In the genomic region with DNA sequence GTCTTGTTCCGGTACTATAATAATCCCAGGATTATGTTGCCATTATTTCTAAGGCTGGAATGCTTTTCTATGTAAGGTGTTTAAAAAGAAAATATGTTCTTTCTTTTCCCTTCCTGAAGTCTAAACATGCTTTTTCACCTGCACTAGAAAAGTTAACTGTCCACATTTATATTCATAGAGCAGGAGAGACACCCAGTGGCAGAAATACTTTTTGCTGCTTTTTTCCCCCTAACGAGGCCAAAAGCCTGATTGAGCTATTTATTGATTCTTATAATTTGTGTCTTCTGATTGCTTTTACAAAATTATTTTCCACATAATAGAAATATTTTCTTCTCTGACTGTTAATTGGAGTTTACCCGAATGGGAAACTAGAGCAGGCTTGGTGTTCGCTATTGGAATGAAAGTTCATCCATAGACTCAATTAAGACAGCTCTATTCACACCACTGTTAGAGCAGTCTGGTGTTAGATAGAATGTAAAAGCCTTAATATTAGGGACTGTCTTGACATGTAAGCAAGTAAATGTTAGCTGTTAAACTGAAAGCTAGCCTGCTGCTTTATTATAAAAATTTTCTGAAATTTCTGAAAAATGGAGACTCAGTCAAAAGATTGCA, we compare ENCODE assay signal across 8 cellular contexts. TPM values are rescaled to one million over a fixed set of nuclear protein-coding genes. Genes with fewer than 3 reads are reported as not detected.
A peak's percentile ranks its signal among the peaks of the same experiment; 100 is the strongest.
DNase-seq lines count a peak whose midpoint lies in the region; ATAC-seq and TF ChIP-seq lines count a peak whose summit lies in the region.

No MANE protein-coding gene starts in this region.

- TF ChIP-seq CTCF in mammary epithelial cell (conservative IDR thresholded peaks at IDR 0.05 in 1 of 2, IDR thresholded peaks at IDR 0.05 in 1 of 2; ENCODE audit: extremely low read depth in 1 of 2, insufficient read depth in 1 of 2, low read depth in 1 of 2, low read length in 2 of 2) = peak; percentile 29 to 52

- no TSS peak for BruUV-seq in mammary epithelial cell (replicated peaks; lab: Mats Ljungman, UMichigan)

- H2AFZ ChIP-seq in mammary epithelial cell (ENCODE audit: low read depth, low read length) = no peak overlapping the region

- H3K4me3 ChIP-seq in mammary epithelial cell (replicated peaks in 1 of 3; ENCODE audit: insufficient read depth in 1 of 3, low read depth in 2 of 3, low read length in 3 of 3) = no peak overlapping the region

- H3K4me1 Mint-ChIP-seq in stimulated activated naive B cell treated with anti-CD40 and anti-IgM and Interleukin-4, amounts not matched to agents 10 μg/mL and 1 μg/mL and 100 μg/mL, for 72 hours = no peaks in the 10 kb centered on the region

- no peaks in the 10 kb centered on the region for H3K9me3 Mint-ChIP-seq in stimulated activated naive B cell treated with anti-CD40 and anti-IgM and Interleukin-4, amounts not matched to agents 10 μg/mL and 1 μg/mL and 100 μg/mL, for 72 hours

- DNase-seq in activated T-cell treated with anti-CD3 and anti-CD28 coated beads for 24 hours (ENCODE audit: low read depth) (peak; percentile 20), NCI-H2171 treated with DMSO at 0.1 percent for 48 hours (lab: John Stamatoyannopoulos, UW) (peak; percentile 60), mammary epithelial cell (no peak), lung microvascular endothelial cell (ENCODE audit: low read depth in 2 of 2) (peak; percentile 36 to 60)
- DNase-seq in activated T-cell treated with anti-CD3 and anti-CD28 coated beads, Interleukin-2, amount 50 U/mL, for 48 hours = no peak
- DNase-seq in stimulated activated naive B cell treated with anti-CD40 and anti-IgM and Interleukin-4, amounts not matched to agents 10 μg/mL and 1 μg/mL and 100 μg/mL, for 72 hours = no peak

- H3K79me2 ChIP-seq in mammary epithelial cell (ENCODE audit: insufficient read depth, low read length) = peaks cover 32% of the 10 kb centered on the region

- no peaks in the 10 kb centered on the region for H4K20me1 ChIP-seq in mammary epithelial cell (ENCODE audit: insufficient read depth, low read length)

- H3K4me2 ChIP-seq in mammary epithelial cell (ENCODE audit: insufficient read depth, low read depth, low read length) = no peak overlapping the region

- H3K9ac ChIP-seq in mammary epithelial cell (ENCODE audit: insufficient read depth, low read length) = no peak overlapping the region

- H3K4me3 Mint-ChIP-seq in stimulated activated naive B cell treated with anti-CD40 and anti-IgM and Interleukin-4, amounts not matched to agents 10 μg/mL and 1 μg/mL and 100 μg/mL, for 72 hours = no peak overlapping the region

- 65% methylated on average over 4 of the region's 4 CpGs for WGBS in mammary epithelial cell (ENCODE audit: low coverage, missing lambda C conversion rate)

- peaks cover 27% of the 10 kb centered on the region for H3K36me3 ChIP-seq in mammary epithelial cell (ENCODE audit: insufficient read depth, low read length)

- H3K27ac Mint-ChIP-seq in stimulated activated naive B cell treated with anti-CD40 and anti-IgM and Interleukin-4, amounts not matched to agents 10 μg/mL and 1 μg/mL and 100 μg/mL, for 72 hours = no peak overlapping the region

- peak; percentile 55 for ATAC-seq in GM21447 (IDR thresholded peaks at IDR 0.05; ENCODE audit: unreplicated experiment)
- ATAC-seq in HG03108 (IDR thresholded peaks at IDR 0.05; ENCODE audit: unreplicated experiment) = no peak
- no peak for ATAC-seq in stimulated activated naive B cell treated with anti-CD40 and anti-IgM and Interleukin-4, amounts not matched to agents 10 μg/mL and 1 μg/mL and 100 μg/mL, for 72 hours (replicated peaks)

- H3K27me3 ChIP-seq in mammary epithelial cell (ENCODE audit: insufficient read depth, low read length) = no peaks in the 10 kb centered on the region

- H3K4me1 ChIP-seq in mammary epithelial cell (ENCODE audit: insufficient read depth, low read length) = no peaks in the 10 kb centered on the region

- dilution Hi-C loops in mammary epithelial cell (cut with HindIII; ENCODE audit: low sequenced_read_pairs) = no loop called here

- no peaks in the 10 kb centered on the region for H3K9me3 ChIP-seq in mammary epithelial cell (replicated peaks; ENCODE audit: insufficient read depth, low read length)

- H3K27me3 Mint-ChIP-seq in stimulated activated naive B cell treated with anti-CD40 and anti-IgM and Interleukin-4, amounts not matched to agents 10 μg/mL and 1 μg/mL and 100 μg/mL, for 72 hours = no peaks in the 10 kb centered on the region

- in situ Hi-C loops in mammary epithelial cell (cut with MboI; ENCODE audit: low sequenced_read_pairs in 2 of 2) = no loop called here

- intact Hi-C loops in mammary epithelial cell (cut with micrococcal nuclease) = loop anchor here (1.0 kb wide), 1 partner anchor 182 kb away; no protein-coding TSS in a partner anchor

- H3K36me3 Mint-ChIP-seq in stimulated activated naive B cell treated with anti-CD40 and anti-IgM and Interleukin-4, amounts not matched to agents 10 μg/mL and 1 μg/mL and 100 μg/mL, for 72 hours = peaks cover 8 to 14% of the 10 kb centered on the region in 2 donors

- no peak overlapping the region for H3K27ac ChIP-seq in mammary epithelial cell (ENCODE audit: insufficient read depth, low read depth, low read length)

- CTCF ChIA-PET in mammary epithelial cell (lab: Charles Lee; ENCODE audit: low non-redundant PET) = interaction anchor here (0.6 to 1.3 kb wide), 5 partner anchors 67 to 1436 kb away, joined by 3 to 13 read pairs (median 3); partner anchors contain the start of gene UGGT2

RNA-seq across cellular contexts. Expression of gene GPR180, which starts 15.8 kb away (rescaled TPM):
- total RNA-seq in mammary epithelial cell = 10 to 100 TPM in 1 of 2 donors, 1 to 10 TPM in 1; 9.7 to 11.5 TPM
- 4.8 TPM for polyA plus RNA-seq in mammary epithelial cell
- polyA minus RNA-seq in mammary epithelial cell = 8.2 TPM
- 7.0 and 8.5 TPM in 2 replicates for total RNA-seq in lung microvascular endothelial cell

RNA-seq across cellular contexts. Expression of gene TGDS, which starts 21.5 kb away (rescaled TPM):
- total RNA-seq in mammary epithelial cell = 10 to 100 TPM; 12.0 to 12.1 TPM
- 8.6 TPM for polyA plus RNA-seq in mammary epithelial cell
- 4.0 TPM for polyA minus RNA-seq in mammary epithelial cell
- 6.3 and 9.5 TPM in 2 replicates for total RNA-seq in lung microvascular endothelial cell

Comparison
In these comparisons a context has a peak if more than half of its experiments do, and no peak if none do; other contexts are left out.
1. DNase-seq: peak in activated T-cell treated with anti-CD3 and anti-CD28 coated beads for 24 hours (single experiment), NCI-H2171 treated with DMSO at 0.1 percent for 48 hours (single experiment) and lung microvascular endothelial cell (2 of 2); none in activated T-cell treated with anti-CD3 and anti-CD28 coated beads, Interleukin-2, amount 50 U/mL, for 48 hours (0 of 2), mammary epithelial cell (single experiment) and stimulated activated naive B cell treated with anti-CD40 and anti-IgM and Interleukin-4, amounts not matched to agents 10 μg/mL and 1 μg/mL and 100 μg/mL, for 72 hours (single experiment).